ENCODE assay signal across 2 cellular contexts in genomic region chr9:37517977-37518376, GRCh38.
TF ChIP-seq lines count a peak whose summit lies in the region.

No MANE protein-coding gene starts in this region.

TF ChIP-seq in IMR-90, 13 proteins besides CTCF, POLR2A, EP300 and RAD21:
- TF ChIP-seq MXI1 (IDR thresholded peaks at IDR 0.05; ENCODE audit: borderline replicate concordance, low read depth, low read length) (no peak), MAFK (IDR thresholded peaks at IDR 0.05; ENCODE audit: low read depth, low read length) (no peak), SMC3 (IDR thresholded peaks at IDR 0.05; ENCODE audit: low read depth, low read length) (no peak), USF2 (IDR thresholded peaks at IDR 0.05; ENCODE audit: low read depth, low read length) (no peak), MAZ (IDR thresholded peaks at IDR 0.05; ENCODE audit: borderline replicate concordance, low read depth, low read length) (no peak), CEBPB (IDR thresholded peaks at IDR 0.05; ENCODE audit: low read depth, low read length) (no peak), CHD1 (IDR thresholded peaks at IDR 0.05; ENCODE audit: low read depth, low read length) (no peak), BHLHE40 (IDR thresholded peaks at IDR 0.05; ENCODE audit: low read depth, low read length) (no peak)

TF ChIP-seq in H1, 55 proteins besides CTCF, POLR2A, EP300 and RAD21:
- TF ChIP-seq MAX (IDR thresholded peaks at IDR 0.05), result no peak
- no peak for TF ChIP-seq CBX5 (IDR thresholded peaks at IDR 0.05; ENCODE audit: low read depth, low read length)
- TF ChIP-seq GABPA (IDR thresholded peaks at IDR 0.05; ENCODE audit: borderline replicate concordance, insufficient read depth, low read length), result no peak
- no peak for TF ChIP-seq USF2 (IDR thresholded peaks at IDR 0.05; ENCODE audit: low read length)
- TF ChIP-seq ASH2L (IDR thresholded peaks at IDR 0.05; ENCODE audit: low read length), result no peak
- TF ChIP-seq BRCA1 (IDR thresholded peaks at IDR 0.05; ENCODE audit: low read depth, low read length), result no peak
- no peak for TF ChIP-seq HDAC6 (IDR thresholded peaks at IDR 0.05; ENCODE audit: low read depth, low read length)
- TF ChIP-seq POLR2AphosphoS5 (IDR thresholded peaks at IDR 0.05; ENCODE audit: low read depth, low read length), result no peak
- TF ChIP-seq KDM1A (IDR thresholded peaks at IDR 0.05; ENCODE audit: borderline replicate concordance, low read length), result no peak
- no peak for TF ChIP-seq ATF3 (IDR thresholded peaks at IDR 0.05; ENCODE audit: insufficient read depth, low read depth, low read length)
